1 cellular context compared by ENCODE assay signal in genomic region chr2:42219160-42219559, GRCh38.
A peak's percentile ranks its signal among the peaks of the same experiment; 100 is the strongest.
TF ChIP-seq lines count a peak whose summit lies in the region.

No MANE protein-coding gene starts in this region.

TF ChIP-seq in HepG2, 621 proteins besides CTCF, POLR2A, EP300 and RAD21:
- TF ChIP-seq ZNF784 (CRISPR knock-in tag; IDR thresholded peaks at IDR 0.05; ENCODE audit: borderline replicate concordance): no peak
- TF ChIP-seq, protein P1, sequence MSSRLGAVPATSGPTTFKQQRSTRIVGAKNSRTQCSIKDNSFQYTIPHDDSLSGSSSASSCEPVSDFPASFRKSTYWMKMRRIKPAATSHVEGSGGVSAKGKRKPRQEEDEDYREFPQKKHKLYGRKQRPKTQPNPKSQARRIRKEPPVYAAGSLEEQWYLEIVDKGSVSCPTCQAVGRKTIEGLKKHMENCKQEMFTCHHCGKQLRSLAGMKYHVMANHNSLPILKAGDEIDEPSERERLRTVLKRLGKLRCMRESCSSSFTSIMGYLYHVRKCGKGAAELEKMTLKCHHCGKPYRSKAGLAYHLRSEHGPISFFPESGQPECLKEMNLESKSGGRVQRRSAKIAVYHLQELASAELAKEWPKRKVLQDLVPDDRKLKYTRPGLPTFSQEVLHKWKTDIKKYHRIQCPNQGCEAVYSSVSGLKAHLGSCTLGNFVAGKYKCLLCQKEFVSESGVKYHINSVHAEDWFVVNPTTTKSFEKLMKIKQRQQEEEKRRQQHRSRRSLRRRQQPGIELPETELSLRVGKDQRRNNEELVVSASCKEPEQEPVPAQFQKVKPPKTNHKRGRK (CRISPR knock-in tag; IDR thresholded peaks at IDR 0.05): no peak
- no peak for TF ChIP-seq ZNF800 (CRISPR knock-in tag; IDR thresholded peaks at IDR 0.05)
- no peak for TF ChIP-seq SMARCE1 (IDR thresholded peaks at IDR 0.05; ENCODE audit: borderline replicate concordance)
- 0 out of 2 replicates have a peak, but pooled peaks have one; percentile 4 for TF ChIP-seq HMG20A (CRISPR knock-in tag; IDR thresholded peaks at IDR 0.05; ENCODE audit: borderline replicate concordance)
- no peak for TF ChIP-seq PRPF4 (IDR thresholded peaks at IDR 0.05; ENCODE audit: low read depth, low read length, poor library complexity, severe bottlenecking)
